ENCODE assay signal across 1 cellular context in genomic region chr3:192917258-192917507, GRCh38.
TF ChIP-seq lines count a peak whose summit lies in the region.

No MANE protein-coding gene starts in this region.

TF ChIP-seq in HEK293, 187 proteins besides CTCF, POLR2A, EP300 and RAD21 (continued from another document):
- peak; percentile 47; the same call in 1 of the 2 replicates for TF ChIP-seq ZEB2 (tag by site-specific recombination; IDR thresholded peaks at IDR 0.05)
- no peak for TF ChIP-seq SP2 (tag by site-specific recombination; IDR thresholded peaks at IDR 0.05)
- TF ChIP-seq ZNF132 (tag by site-specific recombination; IDR thresholded peaks at IDR 0.05; ENCODE audit: borderline replicate concordance) = no peak
- TF ChIP-seq GLIS2 (tag by site-specific recombination; IDR thresholded peaks at IDR 0.05) = peak; percentile 35; the same call in 1 of the 2 replicates
- TF ChIP-seq ZNF404 (tag by site-specific recombination; IDR thresholded peaks at IDR 0.05) = no peak
